ENCODE assay signal across 8 cellular contexts in genomic region chr21:32826317-32827167, GRCh38. TPM values are rescaled to one million over a fixed set of nuclear protein-coding genes. Genes with fewer than 3 reads are reported as not detected.
DNase-seq lines count a peak whose midpoint lies in the region; ATAC-seq, FAIRE-seq and TF ChIP-seq lines count a peak whose summit lies in the region.

No MANE protein-coding gene starts in this region.

- no peak overlapping the region for H3K4me2 ChIP-seq in HepG2 (ENCODE audit: low read depth, low read length)

- H3K9me3 ChIP-seq in HepG2 (ENCODE audit: low read length) (no peaks in the 10 kb centered on the region), thyroid gland (no peaks in the 10 kb centered on the region)

- CTCF ChIA-PET in HepG2 (lab: Yijun Ruan, JAX; ENCODE audit: low intra/inter-chr PET ratio, low total read pairs) = interaction anchor here (0.6 to 3.2 kb wide), 2 partner anchors 40 to 173 kb away, joined by 3 to 29 read pairs; no protein-coding TSS in a partner anchor

- peak; percentile 34; the same call in 1 of the 2 replicates for TF ChIP-seq RAD21 in HepG2 (CRISPR knock-in tag; IDR thresholded peaks at IDR 0.05)

- TF ChIP-seq EP300 in HepG2 (IDR thresholded peaks at IDR 0.05; ENCODE audit: low read depth in 2 of 2, low read length in 2 of 2) = no peak
- TF ChIP-seq EP300 in HepG2 (CRISPR knock-in tag; IDR thresholded peaks at IDR 0.05; ENCODE audit: borderline replicate concordance) = no peak

- 16% methylated on average over 8 of the region's 9 CpGs for WGBS in HepG2 (ENCODE audit: low lambda C conversion rate)
- WGBS in thyroid gland, 2 donors = 56 to 66% methylated on average over 9 of the region's 9 CpGs

- no peaks in the 10 kb centered on the region for H3K79me2 ChIP-seq in HepG2 (ENCODE audit: insufficient read depth, low read length)

- peak; percentile 92 for FAIRE-seq in HepG2 (lab: Jason Lieb, UNC)

- POLR2A ChIA-PET in HepG2 (lab: Yijun Ruan, JAX) = no interaction called here

- in situ Hi-C loops in GM13976 (cut with MboI; ENCODE audit: low sequenced_read_pairs, unreplicated experiment) (no loop called here), HepG2 (cut with HindIII; ENCODE audit: extremely low pct_ligation_motif_present, low pct_unique_long_range_greater_than_20kb) (loop anchor here (5.0 kb wide), 1 partner anchor 174 kb away; no protein-coding TSS in a partner anchor)

- H3K4me3 ChIP-seq in HepG2 (replicated peaks in 1 of 3; ENCODE audit: insufficient read depth in 1 of 3, low read depth in 2 of 3, low read length in 3 of 3) = no peak overlapping the region
- no peak overlapping the region for H3K4me3 ChIP-seq in thyroid gland (replicated peaks in 1 of 3)

- TF ChIP-seq CTCF in GM13976 (IDR thresholded peaks at IDR 0.05; ENCODE audit: borderline replicate concordance, control extremely low read depth, extremely low read depth, insufficient read depth, missing control alignments) = peak; percentile 56
- TF ChIP-seq CTCF in HepG2 (CRISPR knock-in tag; IDR thresholded peaks at IDR 0.05) = peak; percentile 85
- peak in 2 of 6 experiments; percentile 44 to 51 for TF ChIP-seq CTCF in thyroid gland (IDR thresholded peaks at IDR 0.05)

- BruUV-seq in HepG2 (replicated peaks; lab: Mats Ljungman, UMichigan) = no TSS peak

- DNase-seq in Ammon's horn (ENCODE audit: low spot score) = peak; percentile 87
- DNase-seq in GM13976 (ENCODE audit: low spot score) = peak; percentile 76
- DNase-seq in NAMALWA (ENCODE audit: low spot score) = peak; percentile 74
- peak; percentile 42 for DNase-seq in cerebellum (ENCODE audit: low spot score)
- DNase-seq in HepG2 (ENCODE audit: low spot score) = peak; percentile 54
- DNase-seq in thyroid gland = peak; percentile 16 to 17

- no peaks in the 10 kb centered on the region for H3K4me1 ChIP-seq in HepG2 (ENCODE audit: insufficient read depth, low read length)
- H3K4me1 ChIP-seq in thyroid gland = no peaks in the 10 kb centered on the region

- no peaks in the 10 kb centered on the region for H4K20me1 ChIP-seq in HepG2 (ENCODE audit: insufficient read depth, low read length)

- H3K27me3 ChIP-seq in HepG2 (ENCODE audit: control insufficient read depth in 1 of 2, insufficient read depth in 2 of 2, low read length in 2 of 2) (no peaks in the 10 kb centered on the region), thyroid gland (no peaks in the 10 kb centered on the region)

- H3K9ac ChIP-seq in HepG2 (ENCODE audit: insufficient read depth, low read depth, low read length) = no peak overlapping the region

- intact Hi-C loops in HepG2 (cut with micrococcal nuclease; ENCODE audit: unreplicated experiment) = loop anchor here (1.0 to 5.0 kb wide), 2 partner anchors 54 to 173 kb away; partner anchors contain the start of gene PAXBP1
- intact Hi-C loops in thyroid gland (cut with DNase I) = loop anchor here (5.0 kb wide), 1 partner anchor 174 kb away; no protein-coding TSS in a partner anchor

- TF ChIP-seq POLR2A in HepG2 (IDR thresholded peaks at IDR 0.05; ENCODE audit: insufficient read depth in 1 of 2, low read depth in 2 of 2, low read length in 2 of 2) = no peak
- TF ChIP-seq POLR2A in thyroid gland (IDR thresholded peaks at IDR 0.05) = no peak

- H3K27ac ChIP-seq in HepG2 (ENCODE audit: extremely low read length, insufficient read depth, low read length) = no peak overlapping the region
- H3K27ac ChIP-seq in thyroid gland = no peak overlapping the region

- peak; percentile 99 for ATAC-seq in SK-N-SH treated with all-trans-retinoic acid at 6 μM for 48 hours
- ATAC-seq in HepG2 = peak; percentile 99
- ATAC-seq in GM19035 (IDR thresholded peaks at IDR 0.05; ENCODE audit: unreplicated experiment) = no peak

- H2AFZ ChIP-seq in HepG2 (ENCODE audit: low read length) = no peak overlapping the region

- no peaks in the 10 kb centered on the region for H3K36me3 ChIP-seq in HepG2 (replicated peaks in 1 of 2; ENCODE audit: control insufficient read depth in 1 of 2, insufficient read depth in 2 of 2, low read length in 2 of 2)
- H3K36me3 ChIP-seq in thyroid gland = no peaks in the 10 kb centered on the region

TF ChIP-seq in SK-N-SH treated with all-trans-retinoic acid at 6 μM for 48 hours, 23 proteins besides CTCF, POLR2A, EP300 and RAD21 (continues in another document):
- TF ChIP-seq ISL1 (CRISPR knock-in tag; IDR thresholded peaks at IDR 0.05) (no peak), OSR1 (CRISPR knock-in tag; IDR thresholded peaks at IDR 0.05) (no peak), ZFP3 (CRISPR knock-in tag; IDR thresholded peaks at IDR 0.05) (no peak), GLIS3 (CRISPR knock-in tag; IDR thresholded peaks at IDR 0.05) (no peak), PPARA (CRISPR knock-in tag; IDR thresholded peaks at IDR 0.05; ENCODE audit: borderline replicate concordance) (no peak), ZC3H10 (CRISPR knock-in tag; IDR thresholded peaks at IDR 0.05) (no peak)

TF ChIP-seq in HepG2, 621 proteins besides CTCF, POLR2A, EP300 and RAD21 (continues in another document):
- TF ChIP-seq ZNF124 (CRISPR knock-in tag; IDR thresholded peaks at IDR 0.05) = no peak
- TF ChIP-seq ARID4A (CRISPR knock-in tag; IDR thresholded peaks at IDR 0.05; ENCODE audit: borderline replicate concordance) = no peak
- peak; percentile 47; the same call in 1 of the 2 replicates for TF ChIP-seq ZFX (CRISPR knock-in tag; IDR thresholded peaks at IDR 0.05; ENCODE audit: low read depth)
- TF ChIP-seq ZKSCAN8 (CRISPR knock-in tag; IDR thresholded peaks at IDR 0.05; ENCODE audit: borderline replicate concordance) = no peak
- TF ChIP-seq E2F5 (CRISPR knock-in tag; conservative IDR thresholded peaks at IDR 0.05) = no peak

RNA-seq across cellular contexts. Expression of gene PAXBP1, which starts 55.0 kb away (rescaled TPM):
- total RNA-seq in cerebellum (99.4 TPM), HepG2 (2016; rRNA removed; fragmentation: Illumina TruSeq; extraction: Trizol) (24.6 and 40.8 TPM in 2 replicates), thyroid gland (10 to 100 TPM; 53.1 to 95.1 (median 70.6) TPM)
- 6.0 and 6.9 TPM in 2 replicates for total RNA-seq in HepG2 (2016; cell fraction: cytosol; rRNA removed; fragmentation: Illumina TruSeq; extraction: Trizol; ENCODE audit: low read depth)
- 23.9 and 42.1 TPM in 2 replicates for total RNA-seq in HepG2 (2016; cell fraction: insoluble cytoplasmic fraction; rRNA removed; fragmentation: Illumina TruSeq; extraction: Trizol)
- total RNA-seq in HepG2 (2016; cell fraction: membrane; rRNA removed; fragmentation: Illumina TruSeq; extraction: Trizol) = 10.8 and 14.0 TPM in 2 replicates
- 126 TPM in 2 replicates for total RNA-seq in HepG2 (2016; cell fraction: nucleus; rRNA removed; fragmentation: Illumina TruSeq; extraction: Trizol)
- polyA plus RNA-seq in HepG2 (2011; rRNA removed) = 23.9 and 25.5 TPM in 2 replicates
- polyA plus RNA-seq in HepG2 (2011; cell fraction: cytosol; rRNA removed) = 3.9 and 5.3 TPM in 2 replicates
- polyA plus RNA-seq in HepG2 (2011; cell fraction: nucleus; rRNA removed) = 69.2 and 76.4 TPM in 2 replicates
- 28.4 and 30.9 TPM in 2 replicates for polyA plus RNA-seq in HepG2 (2012)
- 2.1 and 2.6 TPM in 2 replicates for polyA plus RNA-seq in HepG2 (2016; cell fraction: cytosol; fragmentation: Illumina TruSeq; extraction: Trizol; ENCODE audit: low read depth)
- 21.0 and 23.0 TPM in 2 replicates for polyA plus RNA-seq in HepG2 (2016; cell fraction: insoluble cytoplasmic fraction; fragmentation: Illumina TruSeq; extraction: Trizol; ENCODE audit: low read depth)
- polyA plus RNA-seq in HepG2 (2016; cell fraction: membrane; fragmentation: Illumina TruSeq; extraction: Trizol; ENCODE audit: low read depth) = 6.7 and 6.8 TPM in 2 replicates
- 139 and 142 TPM in 2 replicates for polyA plus RNA-seq in HepG2 (2016; cell fraction: nucleus; fragmentation: Illumina TruSeq; extraction: Trizol; ENCODE audit: insufficient read depth, low read depth)
- 8.9 and 18.9 TPM in 2 replicates for polyA minus RNA-seq in HepG2 (2011; rRNA and poly(A)+ RNA removed; ENCODE audit: low replicate concordance)
- polyA minus RNA-seq in HepG2 (2011; cell fraction: cytosol; rRNA and poly(A)+ RNA removed) = 6.8 and 11.3 TPM in 2 replicates
- polyA minus RNA-seq in HepG2 (2011; cell fraction: nucleus; rRNA and poly(A)+ RNA removed) = 155 and 174 TPM in 2 replicates

Comparison
In these comparisons a context has a peak if more than half of its experiments do, and no peak if none do; other contexts are left out.
1. DNase-seq: peak in every context shown above with its lines; median percentile 87 in Ammon's horn; 76 in GM13976; 74 in NAMALWA; 54 in HepG2; 42 in cerebellum; 16 in thyroid gland.